ENCODE assay signal across 18 cellular contexts in genomic region chr5:168176941-168177340, GRCh38.
"Had no signal": no experiment of that assay in that cellular context is flagged by ENCODE, and none has a peak within 500 bp of the region (broad histone marks: within the 10 kb centered on the region; RNA-seq: fewer than 3 reads in every experiment).

No MANE protein-coding gene starts in this region.

- FAIRE-seq: HepG2, RCC 7860 had no signal

- H3K4me2 ChIP-seq: SK-N-SH had no signal

- H3K9ac ChIP-seq: SK-N-SH had no signal

- H3K4me3 ChIP-seq: MG63 had no signal

- H3K9me3 ChIP-seq: SK-N-SH had no signal

- H3K27me3 ChIP-seq: MG63 had no signal

- DNase-seq: IMR-90, Karpas-422, KG1, MG63, NCI-H1092 treated with DMSO at 0.1 percent for 48 hours, NCI-H1436, NCI-H187, NCI-H2029, NCI-H2081 treated with DMSO at 0.1 percent for 48 hours, NCI-H2171, NCI-H524, NCI-H69, NCI-H774, Right ventricle myocardium superior, SIG-M5, SK-N-SH had no signal

- ATAC-seq: HepG2 had no signal

- H3K36me3 ChIP-seq: MG63 had no signal
